ENCODE assay signal across 9 cellular contexts in the genomic region with DNA sequence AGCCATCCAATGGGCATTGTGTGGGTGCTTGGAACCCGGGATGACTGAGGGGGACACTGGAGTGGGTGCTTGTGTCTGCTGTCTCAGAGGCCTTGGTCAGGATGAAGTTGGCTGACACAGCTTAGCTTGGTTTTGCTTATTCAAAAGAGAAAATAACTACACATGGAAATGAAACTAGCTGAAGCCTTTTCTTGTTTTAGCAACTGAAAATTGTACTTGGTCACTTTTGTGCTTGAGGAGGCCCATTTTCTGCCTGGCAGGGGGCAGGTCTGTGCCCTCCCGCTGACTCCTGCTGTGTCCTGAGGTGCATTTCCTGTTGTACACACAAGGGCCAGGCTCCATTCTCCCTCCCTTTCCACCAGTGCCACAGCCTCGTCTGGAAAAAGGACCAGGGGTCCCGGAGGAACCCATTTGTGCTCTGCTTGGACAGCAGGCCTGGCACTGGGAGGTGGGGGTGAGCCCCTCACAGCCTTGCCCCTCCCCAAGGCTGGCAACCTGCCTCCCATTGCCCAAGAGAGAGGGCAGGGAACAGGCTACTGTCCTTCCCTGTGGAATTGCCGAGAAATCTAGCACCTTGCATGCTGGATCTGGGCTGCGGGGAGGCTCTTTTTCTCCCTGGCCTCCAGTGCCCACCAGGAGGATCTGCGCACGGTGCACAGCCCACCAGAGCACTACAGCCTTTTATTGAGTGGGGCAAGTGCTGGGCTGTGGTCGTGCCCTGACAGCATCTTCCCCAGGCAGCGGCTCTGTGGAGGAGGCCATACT. TPM values are rescaled to one million over a fixed set of nuclear protein-coding genes. Genes with fewer than 3 reads are reported as not detected.
DNase-seq lines count a peak whose midpoint lies in the region; ATAC-seq and TF ChIP-seq lines count a peak whose summit lies in the region.
"Had no signal": no experiment of that assay in that cellular context is flagged by ENCODE, and none has a peak within 500 bp of the region (broad histone marks: within the 10 kb centered on the region; RNA-seq: fewer than 3 reads in every experiment).

No MANE protein-coding gene starts in this region.

- H3K9me3 Mint-ChIP-seq in GM23338: no peaks in the 10 kb centered on the region; the same call in 1 of the 3 replicates

- no peak overlapping the region for H3K4me3 ChIP-seq in GM23338
- H3K4me3 ChIP-seq in rectal smooth muscle tissue (ENCODE audit: low read length): no peak overlapping the region
- H3K4me3 ChIP-seq: hepatocyte had no signal

- peaks cover 24% of the 10 kb centered on the region for H3K27me3 Mint-ChIP-seq in GM23338 (ENCODE audit: insufficient read depth, low read depth, poor library complexity)

- H3K9ac ChIP-seq in rectal smooth muscle tissue (ENCODE audit: low read length): no peak overlapping the region

- 0 out of 2 replicates have a peak, but pooled peaks cover 3% of the 10 kb centered on the region for H4K20me1 ChIP-seq in GM23338 (replicated peaks; ENCODE audit: insufficient read depth)

- H3K79me2 ChIP-seq in GM23338 (replicated peaks; ENCODE audit: insufficient read depth): no peaks in the 10 kb centered on the region
- H3K79me2 ChIP-seq: hepatocyte had no signal

- no peaks in the 10 kb centered on the region for H3K9me2 ChIP-seq in GM23338 (ENCODE audit: insufficient read depth)

- H3K4me3 Mint-ChIP-seq in GM23338: no peak overlapping the region

- peaks cover 37% of the 10 kb centered on the region for H3K36me3 Mint-ChIP-seq in GM23338 (ENCODE audit: low read depth)

- H3K27me3 ChIP-seq in GM23338 (ENCODE audit: insufficient read depth) (no peaks in the 10 kb centered on the region), rectal smooth muscle tissue (ENCODE audit: control insufficient read depth, insufficient read depth, low read length) (no peaks in the 10 kb centered on the region)
- H3K27me3 ChIP-seq: hepatocyte had no signal

- H3K36me3 ChIP-seq in GM23338 (ENCODE audit: insufficient read depth) (peaks cover 4% of the 10 kb centered on the region; the same call in 1 of the 2 replicates), rectal smooth muscle tissue (ENCODE audit: control insufficient read depth, insufficient read depth, low read length) (peaks cover 10% of the 10 kb centered on the region)

- no peak overlapping the region; the same call in 1 of the 2 replicates for H3K27ac Mint-ChIP-seq in GM23338

- H3K27ac ChIP-seq in GM23338 (ENCODE audit: low read depth) (peak overlapping the region; percentile 50; the same call in 1 of the 2 replicates), rectal smooth muscle tissue (ENCODE audit: low read depth, low read length) (peak overlapping the region; percentile 18)

- H3K4me1 ChIP-seq in GM23338 (ENCODE audit: insufficient read depth): peaks cover 9% of the 10 kb centered on the region; the same call in 1 of the 2 replicates
- peaks cover 6% of the 10 kb centered on the region for H3K4me1 ChIP-seq in rectal smooth muscle tissue (ENCODE audit: control insufficient read depth, insufficient read depth, low read length)

- ATAC-seq in GM18873 (IDR thresholded peaks at IDR 0.05; ENCODE audit: low FRiP score, unreplicated experiment) (peak; percentile 66), GM23338 (no peak)

- TF ChIP-seq CTCF in GM23338 (conservative IDR thresholded peaks at IDR 0.05; ENCODE audit: low read depth in 2 of 2): no peak

- no peak overlapping the region for H3K4me2 ChIP-seq in GM23338
- H3K4me2 ChIP-seq: hepatocyte had no signal

- H3F3A ChIP-seq in GM23338 (replicated peaks; ENCODE audit: low read depth): peaks cover 13% of the 10 kb centered on the region; the same call in 1 of the 2 replicates

- peaks cover 28% of the 10 kb centered on the region for H3K4me1 Mint-ChIP-seq in GM23338

- no peak overlapping the region for H2AFZ ChIP-seq in GM23338
- H2AFZ ChIP-seq: hepatocyte had no signal

- no peak for DNase-seq in GM23338 (ENCODE audit: low spot score)
- DNase-seq in NCI-H146 (lab: John Stamatoyannopoulos, UW): peak; percentile 76
- DNase-seq in NCI-H345 (lab: John Stamatoyannopoulos, UW): no peak
- no peak for DNase-seq in NCI-H2107 (lab: John Stamatoyannopoulos, UW)
- DNase-seq in NCI-H187 treated with DMSO at 0.1 percent for 48 hours (lab: John Stamatoyannopoulos, UW): no peak
- DNase-seq: activated CD8-positive, alpha-beta memory T cell treated with anti-CD3 and anti-CD28 coated beads, Interleukin-2, amount 50 U/mL, for 4 hours had no signal

TF ChIP-seq in GM23338, 12 proteins besides CTCF, POLR2A, EP300 and RAD21 (continues in another document):
- TF ChIP-seq, protein P1, sequence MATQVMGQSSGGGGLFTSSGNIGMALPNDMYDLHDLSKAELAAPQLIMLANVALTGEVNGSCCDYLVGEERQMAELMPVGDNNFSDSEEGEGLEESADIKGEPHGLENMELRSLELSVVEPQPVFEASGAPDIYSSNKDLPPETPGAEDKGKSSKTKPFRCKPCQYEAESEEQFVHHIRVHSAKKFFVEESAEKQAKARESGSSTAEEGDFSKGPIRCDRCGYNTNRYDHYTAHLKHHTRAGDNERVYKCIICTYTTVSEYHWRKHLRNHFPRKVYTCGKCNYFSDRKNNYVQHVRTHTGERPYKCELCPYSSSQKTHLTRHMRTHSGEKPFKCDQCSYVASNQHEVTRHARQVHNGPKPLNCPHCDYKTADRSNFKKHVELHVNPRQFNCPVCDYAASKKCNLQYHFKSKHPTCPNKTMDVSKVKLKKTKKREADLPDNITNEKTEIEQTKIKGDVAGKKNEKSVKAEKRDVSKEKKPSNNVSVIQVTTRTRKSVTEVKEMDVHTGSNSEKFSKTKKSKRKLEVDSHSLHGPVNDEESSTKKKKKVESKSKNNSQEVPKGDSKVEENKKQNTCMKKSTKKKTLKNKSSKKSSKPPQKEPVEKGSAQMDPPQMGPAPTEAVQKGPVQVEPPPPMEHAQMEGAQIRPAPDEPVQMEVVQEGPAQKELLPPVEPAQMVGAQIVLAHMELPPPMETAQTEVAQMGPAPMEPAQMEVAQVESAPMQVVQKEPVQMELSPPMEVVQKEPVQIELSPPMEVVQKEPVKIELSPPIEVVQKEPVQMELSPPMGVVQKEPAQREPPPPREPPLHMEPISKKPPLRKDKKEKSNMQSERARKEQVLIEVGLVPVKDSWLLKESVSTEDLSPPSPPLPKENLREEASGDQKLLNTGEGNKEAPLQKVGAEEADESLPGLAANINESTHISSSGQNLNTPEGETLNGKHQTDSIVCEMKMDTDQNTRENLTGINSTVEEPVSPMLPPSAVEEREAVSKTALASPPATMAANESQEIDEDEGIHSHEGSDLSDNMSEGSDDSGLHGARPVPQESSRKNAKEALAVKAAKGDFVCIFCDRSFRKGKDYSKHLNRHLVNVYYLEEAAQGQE (IDR thresholded peaks at IDR 0.05; ENCODE audit: unreplicated experiment): no peak
- no peak for TF ChIP-seq STAT1 (IDR thresholded peaks at IDR 0.05; ENCODE audit: unreplicated experiment)
- no peak for TF ChIP-seq JUNB (IDR thresholded peaks at IDR 0.05; ENCODE audit: unreplicated experiment)
- no peak for TF ChIP-seq POLR2AphosphoS5 (IDR thresholded peaks at IDR 0.05; ENCODE audit: low read depth)

RNA-seq across cellular contexts. Expression of a gene that starts 49.4 kb away (rescaled TPM):
- 61.9 and 64.0 TPM in 2 replicates for total RNA-seq in GM23338 (2014; rRNA removed; shearing (Covaris generic))
- polyA plus RNA-seq in GM23338 (2016; fragmentation: Nextera tagmentation; extraction: Ambion mirVana): 15.6 and 15.9 TPM in 2 replicates
